7 cellular contexts compared by ENCODE assay signal in the genomic region with DNA sequence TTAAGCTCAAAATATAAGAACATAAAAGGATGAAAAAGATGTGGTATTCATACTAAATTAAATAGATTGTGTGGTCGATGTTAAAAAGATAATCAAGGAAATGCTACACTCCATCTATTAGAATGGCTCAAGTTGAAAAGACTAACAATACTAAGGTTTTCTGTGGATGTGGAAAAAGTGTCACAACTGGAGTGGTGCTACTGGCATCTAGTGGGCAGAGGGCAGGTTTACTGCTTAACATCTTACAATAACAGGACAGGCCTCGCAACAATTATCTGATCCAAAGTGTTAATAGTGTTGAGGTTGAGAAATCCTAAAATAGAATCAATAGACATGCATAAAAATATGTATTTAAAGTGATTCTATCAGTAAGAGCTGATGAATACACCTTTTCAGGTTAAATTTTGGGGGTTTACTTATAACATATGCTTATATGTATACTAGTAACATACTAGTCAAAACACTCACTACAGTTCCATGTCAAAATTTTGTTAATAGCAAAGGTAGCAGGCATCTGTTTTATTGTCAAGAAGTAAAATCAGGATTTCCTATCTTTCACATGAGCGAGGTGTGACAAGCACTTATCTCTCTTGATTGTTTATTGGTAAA.
DNase-seq lines count a peak whose midpoint lies in the region; ATAC-seq and TF ChIP-seq lines count a peak whose summit lies in the region.

No MANE protein-coding gene starts in this region.

- H3K27ac Mint-ChIP-seq in stimulated activated naive B cell treated with anti-CD40 and anti-IgM and Interleukin-4, amounts not matched to agents 10 μg/mL and 1 μg/mL and 100 μg/mL, for 72 hours, result no peak overlapping the region
- H3K27ac Mint-ChIP-seq in immature natural killer cell, result no peak overlapping the region

- H4K20me1 ChIP-seq in mammary epithelial cell (ENCODE audit: insufficient read depth, low read length), result no peaks in the 10 kb centered on the region

- 66% methylated on average over 3 of the region's 3 CpGs for WGBS in mammary epithelial cell (ENCODE audit: low coverage, missing lambda C conversion rate)

- no peak overlapping the region for H3K4me3 Mint-ChIP-seq in stimulated activated naive B cell treated with anti-CD40 and anti-IgM and Interleukin-4, amounts not matched to agents 10 μg/mL and 1 μg/mL and 100 μg/mL, for 72 hours
- no peak overlapping the region for H3K4me3 Mint-ChIP-seq in immature natural killer cell

- dilution Hi-C loops in mammary epithelial cell (cut with HindIII; ENCODE audit: low sequenced_read_pairs), result no loop called here

- H3K4me3 ChIP-seq in mammary epithelial cell (replicated peaks in 1 of 3; ENCODE audit: insufficient read depth in 1 of 3, low read depth in 2 of 3, low read length in 3 of 3), result no peak overlapping the region

- no peaks in the 10 kb centered on the region for H3K27me3 ChIP-seq in mammary epithelial cell (ENCODE audit: insufficient read depth, low read length)

- no peak overlapping the region for H3K9ac ChIP-seq in mammary epithelial cell (ENCODE audit: insufficient read depth, low read length)

- no peaks in the 10 kb centered on the region for H3K36me3 ChIP-seq in mammary epithelial cell (ENCODE audit: insufficient read depth, low read length)

- TF ChIP-seq CTCF in GM12874 (IDR thresholded peaks at IDR 0.05; ENCODE audit: insufficient read depth, low read depth, low read length), result peak; percentile 13; the same call in 1 of the 2 replicates
- peak; percentile 59 to 81 for TF ChIP-seq CTCF in mammary epithelial cell (conservative IDR thresholded peaks at IDR 0.05 in 1 of 2, IDR thresholded peaks at IDR 0.05 in 1 of 2; ENCODE audit: extremely low read depth in 1 of 2, insufficient read depth in 1 of 2, low read depth in 1 of 2, low read length in 2 of 2)

- H3K9me3 ChIP-seq in mammary epithelial cell (replicated peaks; ENCODE audit: insufficient read depth, low read length), result no peaks in the 10 kb centered on the region

- H3K79me2 ChIP-seq in mammary epithelial cell (ENCODE audit: insufficient read depth, low read length), result no peaks in the 10 kb centered on the region

- H3K36me3 Mint-ChIP-seq in stimulated activated naive B cell treated with anti-CD40 and anti-IgM and Interleukin-4, amounts not matched to agents 10 μg/mL and 1 μg/mL and 100 μg/mL, for 72 hours, result no peaks in the 10 kb centered on the region
- no peaks in the 10 kb centered on the region for H3K36me3 Mint-ChIP-seq in immature natural killer cell

- BruUV-seq in mammary epithelial cell (replicated peaks; lab: Mats Ljungman, UMichigan), result no TSS peak

- no peak overlapping the region for H3K27ac ChIP-seq in mammary epithelial cell (ENCODE audit: insufficient read depth, low read depth, low read length)

- CTCF ChIA-PET in mammary epithelial cell (lab: Charles Lee; ENCODE audit: low non-redundant PET), result no interaction called here

- H3K4me2 ChIP-seq in mammary epithelial cell (ENCODE audit: insufficient read depth, low read depth, low read length), result no peak overlapping the region

- no peak overlapping the region for H2AFZ ChIP-seq in mammary epithelial cell (ENCODE audit: low read depth, low read length)

- ATAC-seq in stimulated activated naive B cell treated with anti-CD40 and anti-IgM and Interleukin-4, amounts not matched to agents 10 μg/mL and 1 μg/mL and 100 μg/mL, for 72 hours (replicated peaks), result no peak

- H3K4me1 ChIP-seq in mammary epithelial cell (ENCODE audit: insufficient read depth, low read length), result no peaks in the 10 kb centered on the region

- H3K27me3 Mint-ChIP-seq in stimulated activated naive B cell treated with anti-CD40 and anti-IgM and Interleukin-4, amounts not matched to agents 10 μg/mL and 1 μg/mL and 100 μg/mL, for 72 hours, result no peaks in the 10 kb centered on the region
- peaks cover 0 to 2% (median 0%) of the 10 kb centered on the region in 3 donors for H3K27me3 Mint-ChIP-seq in immature natural killer cell (ENCODE audit: low read depth in 3 of 3)

- no peaks in the 10 kb centered on the region for H3K4me1 Mint-ChIP-seq in stimulated activated naive B cell treated with anti-CD40 and anti-IgM and Interleukin-4, amounts not matched to agents 10 μg/mL and 1 μg/mL and 100 μg/mL, for 72 hours
- no peaks in the 10 kb centered on the region for H3K4me1 Mint-ChIP-seq in immature natural killer cell

- in situ Hi-C loops in mammary epithelial cell (cut with MboI; ENCODE audit: low sequenced_read_pairs in 2 of 2), result loop anchor here (25.0 kb wide), 3 partner anchors 99 to 724 kb away; partner anchors contain the start of gene TMEFF2 (in 1 of the 2)

- intact Hi-C loops in mammary epithelial cell (cut with micrococcal nuclease), result loop anchor here (1.0 kb wide), 3 partner anchors 96 to 731 kb away; no protein-coding TSS in a partner anchor

- no peaks in the 10 kb centered on the region for H3K9me3 Mint-ChIP-seq in stimulated activated naive B cell treated with anti-CD40 and anti-IgM and Interleukin-4, amounts not matched to agents 10 μg/mL and 1 μg/mL and 100 μg/mL, for 72 hours
- H3K9me3 Mint-ChIP-seq in immature natural killer cell, result peaks cover 0 to 2% (median 0%) of the 10 kb centered on the region in 6 donors

- peak; percentile 52 for DNase-seq in NCI-H1092 treated with DMSO at 0.1 percent for 48 hours (lab: John Stamatoyannopoulos, UW)
- DNase-seq in mammary epithelial cell, result peak; percentile 35
- peak in 34 of 56 donors; percentile 1 to 67 (median 18) for DNase-seq in nucleus accumbens (lab: John Stamatoyannopoulos, UW)
- DNase-seq in stimulated activated naive B cell treated with anti-CD40 and anti-IgM and Interleukin-4, amounts not matched to agents 10 μg/mL and 1 μg/mL and 100 μg/mL, for 72 hours, result no peak
- no peak for DNase-seq in central memory CD4-positive, alpha-beta T cell
- DNase-seq in immature natural killer cell, result no peak

Comparison
In these comparisons a context has a peak if more than half of its experiments do, and no peak if none do; other contexts are left out.
1. DNase-seq: peak in NCI-H1092 treated with DMSO at 0.1 percent for 48 hours (single experiment), mammary epithelial cell (single experiment) and nucleus accumbens (34 of 56); none in stimulated activated naive B cell treated with anti-CD40 and anti-IgM and Interleukin-4, amounts not matched to agents 10 μg/mL and 1 μg/mL and 100 μg/mL, for 72 hours (single experiment), central memory CD4-positive, alpha-beta T cell (single experiment) and immature natural killer cell (0 of 3).